Comparison of ENCODE assay signal across 8 cellular contexts in genomic region chr11:71787014-71787823, GRCh38. TPM values are rescaled to one million over a fixed set of nuclear protein-coding genes. Genes with fewer than 3 reads are reported as not detected.
A peak's percentile ranks its signal among the peaks of the same experiment; 100 is the strongest.
DNase-seq lines count a peak whose midpoint lies in the region; ATAC-seq and TF ChIP-seq lines count a peak whose summit lies in the region.

No MANE protein-coding gene starts in this region.

- peak overlapping the region; percentile 90 to 93 for H3K27ac ChIP-seq in ascending aorta
- H3K27ac ChIP-seq in rectal smooth muscle tissue (ENCODE audit: low read depth, low read length), result peak overlapping the region; percentile 81
- peak overlapping the region in 1 of 2 donors; percentile 37 for H3K27ac ChIP-seq in aorta (ENCODE audit: low read depth in 1 of 2, low read length in 2 of 2)

- intact Hi-C loops in ascending aorta (cut with DNase I) (loop anchor here (2.0 to 10.0 kb wide), 4 partner anchors 142 to 648 kb away; partner anchors contain the start of genes ANAPC15, CLPB, DHCR7 and RNF121), aorta (cut with DNase I) (no loop called here)

- 0 to 1% methylated on average over 32 to 67 of the region's 67 CpGs for WGBS in aorta, 2 donors

- H3K4me3 ChIP-seq in ascending aorta (peak overlapping the region; percentile 58 to 71), rectal smooth muscle tissue (ENCODE audit: low read length) (peak overlapping the region; percentile 69), aorta (ENCODE audit: low read length in 2 of 2) (peak overlapping the region in 1 of 2 donors; percentile 32)

- H3K36me3 ChIP-seq in ascending aorta (no peaks in the 10 kb centered on the region), rectal smooth muscle tissue (ENCODE audit: control insufficient read depth, insufficient read depth, low read length) (no peaks in the 10 kb centered on the region), aorta (ENCODE audit: control insufficient read depth in 1 of 2, insufficient read depth in 2 of 2, low read length in 1 of 2) (no peaks in the 10 kb centered on the region)

- H3K9me3 ChIP-seq in ascending aorta (no peaks in the 10 kb centered on the region), aorta (ENCODE audit: control insufficient read depth, low read length) (no peaks in the 10 kb centered on the region)

- peak; percentile 96 for DNase-seq in NCI-H1694 (lab: John Stamatoyannopoulos, UW)
- DNase-seq in T-helper 2 cell, result peak; percentile 95 to 99 (median 97)
- DNase-seq in ascending aorta (ENCODE audit: low spot score in 2 of 2), result peak; percentile 99 to 100
- peak; percentile 80 for DNase-seq in hepatic stellate cell (ENCODE audit: low spot score)
- peak; percentile 100 for DNase-seq in aorta

- no peak for TF ChIP-seq CTCF in ascending aorta (IDR thresholded peaks at IDR 0.05)

- H3K4me1 ChIP-seq in ascending aorta (no peaks in the 10 kb centered on the region), rectal smooth muscle tissue (ENCODE audit: control insufficient read depth, insufficient read depth, low read length) (no peaks in the 10 kb centered on the region), aorta (ENCODE audit: control insufficient read depth in 1 of 2, insufficient read depth in 2 of 2, low read length in 2 of 2) (no peaks in the 10 kb centered on the region)

- H3K9ac ChIP-seq in rectal smooth muscle tissue (ENCODE audit: low read length), result peak overlapping the region; percentile 11

- ATAC-seq in GM18498 (IDR thresholded peaks at IDR 0.05; ENCODE audit: unreplicated experiment) (peak; percentile 99), HG02884 (IDR thresholded peaks at IDR 0.05; ENCODE audit: unreplicated experiment) (peak; percentile 97), aorta (ENCODE audit: low FRiP score) (peak; percentile 100)

- H3K27me3 ChIP-seq in ascending aorta, result no peaks in the 10 kb centered on the region
- no peaks in the 10 kb centered on the region for H3K27me3 ChIP-seq in rectal smooth muscle tissue (ENCODE audit: control insufficient read depth, insufficient read depth, low read length)
- no peaks in the 10 kb centered on the region for H3K27me3 ChIP-seq in aorta (ENCODE audit: control insufficient read depth in 1 of 2, insufficient read depth in 2 of 2, low read length in 1 of 2)

RNA-seq across cellular contexts. Expression of gene DEFB108B, which starts 45.8 kb away (rescaled TPM):
- total RNA-seq in ascending aorta (not detected), aorta (not detected)
- polyA plus RNA-seq in aorta, result not detected
